In genomic region chr14:100078997-100079561, GRCh38 we compare ENCODE assay signal across 9 cellular contexts. TPM values are rescaled to one million over a fixed set of nuclear protein-coding genes. Genes with fewer than 3 reads are reported as not detected.
DNase-seq lines count a peak whose midpoint lies in the region; ATAC-seq and TF ChIP-seq lines count a peak whose summit lies in the region.
"Had no signal": no experiment of that assay in that cellular context is flagged by ENCODE, and none has a peak within 500 bp of the region (broad histone marks: within the 10 kb centered on the region; RNA-seq: fewer than 3 reads in every experiment).

No MANE protein-coding gene starts in this region.

- no peak overlapping the region for H2AFZ ChIP-seq in osteoblast (ENCODE audit: low read length)

- no peaks in the 10 kb centered on the region for H3K27me3 Mint-ChIP-seq in IgD-negative memory B cell
- no peaks in the 10 kb centered on the region for H3K27me3 Mint-ChIP-seq in central memory CD8-positive, alpha-beta T cell

- peak overlapping the region; percentile 4 for H3K4me2 ChIP-seq in osteoblast (ENCODE audit: insufficient read depth, low read length)

- no peaks in the 10 kb centered on the region for H3K27me3 ChIP-seq in osteoblast (ENCODE audit: insufficient read depth, low read length)

- H3K9me3 Mint-ChIP-seq in IgD-negative memory B cell, result no peaks in the 10 kb centered on the region
- no peaks in the 10 kb centered on the region for H3K9me3 Mint-ChIP-seq in central memory CD8-positive, alpha-beta T cell

- H3K36me3 Mint-ChIP-seq in IgD-negative memory B cell, result no peaks in the 10 kb centered on the region
- peaks cover 53% of the 10 kb centered on the region for H3K36me3 Mint-ChIP-seq in central memory CD8-positive, alpha-beta T cell (ENCODE audit: insufficient read depth)

- no peaks in the 10 kb centered on the region for H3K36me3 ChIP-seq in osteoblast (ENCODE audit: insufficient read depth, low read length)

- no peak overlapping the region for H3K4me3 ChIP-seq in osteoblast (ENCODE audit: insufficient read depth, low read length)

- peak overlapping the region; percentile 74 for H3K27ac ChIP-seq in osteoblast (ENCODE audit: low read depth, low read length)
- H3K27ac ChIP-seq: 22Rv1 had no signal

- no peaks in the 10 kb centered on the region for H3K9me3 ChIP-seq in osteoblast (ENCODE audit: low read depth, low read length)

- H3K27ac Mint-ChIP-seq in IgD-negative memory B cell, result peak overlapping the region; percentile 79 to 90 (median 86)
- peak overlapping the region; percentile 96 for H3K27ac Mint-ChIP-seq in central memory CD8-positive, alpha-beta T cell (ENCODE audit: low read depth)

- H3K79me2 ChIP-seq in osteoblast (ENCODE audit: insufficient read depth, low read length), result peaks cover 6% of the 10 kb centered on the region

- peak overlapping the region in 3 of 4 donors; percentile 42 to 83 (median 53) for H3K4me3 Mint-ChIP-seq in IgD-negative memory B cell
- peak overlapping the region; percentile 85 for H3K4me3 Mint-ChIP-seq in central memory CD8-positive, alpha-beta T cell

- DNase-seq in NCI-H187 (lab: John Stamatoyannopoulos, UW), result peak; percentile 20 to 47
- DNase-seq in NCI-H187 treated with DMSO at 0.1 percent for 48 hours (lab: John Stamatoyannopoulos, UW), result no peak
- DNase-seq in activated CD4-positive, CD25-positive, alpha-beta regulatory T cell treated with anti-CD3 and anti-CD28 coated beads, Interleukin-2, amount 50 U/mL, for 72 hours, result peak; percentile 61
- DNase-seq in central memory CD8-positive, alpha-beta T cell (ENCODE audit: low spot score in 2 of 2), result peak; percentile 68 to 83
- DNase-seq in osteoblast (ENCODE audit: insufficient read length, low spot score, missing footprints), result no peak
- no peak for DNase-seq in ureter (ENCODE audit: low spot score)
- DNase-seq in middle frontal gyrus (ENCODE audit: extremely low spot score, low spot score), result no peak

- ATAC-seq in central memory CD8-positive, alpha-beta T cell (replicated peaks; ENCODE audit: extremely low read depth, poor library complexity, severe bottlenecking), result peak; percentile 91

- H3K4me1 ChIP-seq in osteoblast (ENCODE audit: insufficient read depth, low read length), result peaks cover 28% of the 10 kb centered on the region

- peaks cover 59 to 74% (median 65%) of the 10 kb centered on the region in 3 donors for H3K4me1 Mint-ChIP-seq in IgD-negative memory B cell
- H3K4me1 Mint-ChIP-seq in central memory CD8-positive, alpha-beta T cell, result peaks cover 95% of the 10 kb centered on the region

- no peak for TF ChIP-seq CTCF in osteoblast (IDR thresholded peaks at IDR 0.05; ENCODE audit: extremely low read depth, low read depth, low read length)

- peaks cover 21% of the 10 kb centered on the region for H4K20me1 ChIP-seq in osteoblast (ENCODE audit: insufficient read depth, low read length)

RNA-seq across cellular contexts. Expression of gene EVL, which starts 13.9 kb away (rescaled TPM):
- 73.3 TPM for polyA plus RNA-seq in IgD-negative memory B cell
- total RNA-seq in osteoblast (16.6 and 17.4 TPM in 2 replicates), ureter (121 TPM)

Comparison
In these comparisons a context has a peak if more than half of its experiments do, and no peak if none do; other contexts are left out.
1. DNase-seq: peak in NCI-H187 (2 of 2), activated CD4-positive, CD25-positive, alpha-beta regulatory T cell treated with anti-CD3 and anti-CD28 coated beads, Interleukin-2, amount 50 U/mL, for 72 hours (single experiment) and central memory CD8-positive, alpha-beta T cell (2 of 2); none in NCI-H187 treated with DMSO at 0.1 percent for 48 hours (single experiment), osteoblast (single experiment), ureter (single experiment) and middle frontal gyrus (single experiment).